Comparison of ENCODE assay signal across 13 cellular contexts in genomic region chr12:50979369-50980052, GRCh38. TPM values are rescaled to one million over a fixed set of nuclear protein-coding genes. Genes with fewer than 3 reads are reported as not detected.
DNase-seq lines count a peak whose midpoint lies in the region; ATAC-seq, FAIRE-seq and TF ChIP-seq lines count a peak whose summit lies in the region.
"Had no signal": no experiment of that assay in that cellular context is flagged by ENCODE, and none has a peak within 500 bp of the region (broad histone marks: within the 10 kb centered on the region; RNA-seq: fewer than 3 reads in every experiment).

No MANE protein-coding gene starts in this region.

- in situ Hi-C loops in K562 (cut with MboI) = no loop called here

- H3K79me2 ChIP-seq in K562 (ENCODE audit: control insufficient read depth, insufficient read depth, low read length) = no peaks in the 10 kb centered on the region

- H3K36me3 Mint-ChIP-seq in CD4-positive, alpha-beta memory T cell = peaks cover 28 to 43% of the 10 kb centered on the region in 2 donors

- FAIRE-seq in K562 (lab: Jason Lieb, UNC) = no peak

- TF ChIP-seq EP300 in K562 (IDR thresholded peaks at IDR 0.05; ENCODE audit: low read length) = no peak

- H3K4me1 ChIP-seq in CD4-positive, alpha-beta memory T cell (ENCODE audit: insufficient read depth, low read length) = peaks cover 5% of the 10 kb centered on the region
- no peaks in the 10 kb centered on the region for H3K4me1 ChIP-seq in K562 (replicated peaks in 1 of 2; ENCODE audit: control insufficient read depth in 2 of 2, insufficient read depth in 2 of 2, low read length in 2 of 2)

- 60% methylated on average over 6 of the region's 6 CpGs for WGBS in K562 (ENCODE audit: insufficient coverage, low coverage, missing lambda C conversion rate)

- TF ChIP-seq POLR2A in K562 (conservative IDR thresholded peaks at IDR 0.05) = no peak

- peaks cover 4 to 11% (median 6%) of the 10 kb centered on the region in 4 donors for H3K4me1 Mint-ChIP-seq in CD4-positive, alpha-beta memory T cell
- H3K4me1 Mint-ChIP-seq: naive B cell had no signal

- TF ChIP-seq CTCF in K562 (IDR thresholded peaks at IDR 0.05 in 2 of 3, conservative IDR thresholded peaks at IDR 0.05 in 1 of 3; ENCODE audit: insufficient read depth in 2 of 3, low read depth in 1 of 3, low read length in 3 of 3) = no peak

- no peaks in the 10 kb centered on the region for H4K20me1 ChIP-seq in K562 (replicated peaks; ENCODE audit: control insufficient read depth, insufficient read depth, low read length)

- CTCF ChIA-PET in CD4-positive, alpha-beta memory T cell (lab: Charles Lee; ENCODE audit: partially characterized antibody) = no interaction called here
- CTCF ChIA-PET in K562 (lab: Yijun Ruan, JAX; ENCODE audit: low intra/inter-chr PET ratio) = no interaction called here

- POLR2A ChIA-PET in CD4-positive, alpha-beta memory T cell (lab: Charles Lee; ENCODE audit: partially characterized antibody) = no interaction called here
- POLR2A ChIA-PET in K562 (lab: Yijun Ruan, JAX) = interaction anchor here (0.6 kb wide), 1 partner anchor 217 kb away, joined by 3 read pairs; no protein-coding TSS in a partner anchor

- no peaks in the 10 kb centered on the region for H3K9me1 ChIP-seq in K562 (ENCODE audit: control insufficient read depth, insufficient read depth, low read length)

- H3K9ac ChIP-seq in K562 (ENCODE audit: insufficient read depth in 1 of 2, low read depth in 2 of 2, low read length in 2 of 2) = no peak overlapping the region

- H2AFZ ChIP-seq in K562 (ENCODE audit: low read depth, low read length) = no peak overlapping the region

- no peak overlapping the region for H3K4me2 ChIP-seq in K562 (ENCODE audit: insufficient read depth, low read length)

- peak in 1 of 5 donors; percentile 6 for DNase-seq in CD4-positive, alpha-beta memory T cell
- no peak for DNase-seq in K562 (ENCODE audit: extremely low read depth in 1 of 4, low spot score in 3 of 4)
- DNase-seq in NCI-H187 treated with DMSO at 0.1 percent for 48 hours (lab: John Stamatoyannopoulos, UW) = no peak
- no peak for DNase-seq in NCI-H1694 (lab: John Stamatoyannopoulos, UW)
- no peak for DNase-seq in DMS 273 (lab: John Stamatoyannopoulos, UW; ENCODE audit: unreplicated experiment)
- no peak for DNase-seq in SIG-M5 treated with dmso at 0.1 percent for 504 hours (lab: John Stamatoyannopoulos, UW; ENCODE audit: unreplicated experiment)
- DNase-seq: naive B cell, NCI-H524 treated with DMSO at 0.1 percent for 48 hours, testis had no signal

- H3K36me3 ChIP-seq in CD4-positive, alpha-beta memory T cell (ENCODE audit: insufficient read depth, low read length) = no peaks in the 10 kb centered on the region
- H3K36me3 ChIP-seq in K562 (ENCODE audit: control insufficient read depth, insufficient read depth, low read length) = 0 out of 3 replicates have a peak, but pooled peaks cover 3% of the 10 kb centered on the region

- no peaks in the 10 kb centered on the region for H3K9me3 Mint-ChIP-seq in CD4-positive, alpha-beta memory T cell
- H3K9me3 Mint-ChIP-seq: naive B cell had no signal

- H3K27me3 ChIP-seq in CD4-positive, alpha-beta memory T cell (ENCODE audit: insufficient read depth, low read length) = no peaks in the 10 kb centered on the region
- no peaks in the 10 kb centered on the region for H3K27me3 ChIP-seq in K562 (ENCODE audit: control insufficient read depth in 2 of 2, insufficient read depth in 2 of 2, low read length in 2 of 2)
- H3K27me3 ChIP-seq: ascending aorta, testis had no signal

- intact Hi-C loops in CD4-positive, alpha-beta memory T cell (cut with micrococcal nuclease) = no loop called here
- intact Hi-C loops in K562 (cut with micrococcal nuclease) = no loop called here

- H3K4me3 Mint-ChIP-seq in CD4-positive, alpha-beta memory T cell = peak overlapping the region in 1 of 8 donors; percentile 21
- H3K4me3 Mint-ChIP-seq: naive B cell had no signal

- H3K9me3 ChIP-seq in CD4-positive, alpha-beta memory T cell (ENCODE audit: control insufficient read depth in 1 of 2, low read length in 2 of 2) = no peaks in the 10 kb centered on the region
- H3K9me3 ChIP-seq in K562 (replicated peaks; ENCODE audit: control insufficient read depth, insufficient read depth, low read depth, low read length) = no peaks in the 10 kb centered on the region
- H3K9me3 ChIP-seq: ascending aorta, testis had no signal

- no peak for TF ChIP-seq RAD21 in K562 (CRISPR knock-in tag; conservative IDR thresholded peaks at IDR 0.05 in 1 of 2, IDR thresholded peaks at IDR 0.05 in 1 of 2)

- H3K4me3 ChIP-seq in CD4-positive, alpha-beta memory T cell (ENCODE audit: low read length in 2 of 2) = no peak overlapping the region
- no peak overlapping the region for H3K4me3 ChIP-seq in K562
- H3K4me3 ChIP-seq: ascending aorta, testis had no signal

- ATAC-seq in GM19035 (IDR thresholded peaks at IDR 0.05; ENCODE audit: unreplicated experiment) (peak; percentile 73), HG03378 (IDR thresholded peaks at IDR 0.05; ENCODE audit: unreplicated experiment) (peak; percentile 60), K562 (no peak)

- no peaks in the 10 kb centered on the region for H3K27me3 Mint-ChIP-seq in CD4-positive, alpha-beta memory T cell
- H3K27me3 Mint-ChIP-seq: naive B cell had no signal

- peak overlapping the region in 5 of 7 donors; percentile 10 to 89 (median 79) for H3K27ac Mint-ChIP-seq in CD4-positive, alpha-beta memory T cell

- no peak overlapping the region for H3K27ac ChIP-seq in CD4-positive, alpha-beta memory T cell (ENCODE audit: low read depth, low read length)
- no peak overlapping the region for H3K27ac ChIP-seq in K562 (ENCODE audit: extremely low read depth, low read depth, low read length)
- H3K27ac ChIP-seq: ascending aorta, testis had no signal

- BruUV-seq in K562 (replicated peaks; lab: Mats Ljungman, UMichigan) = no TSS peak

TF ChIP-seq in K562, 482 proteins besides CTCF, POLR2A, EP300 and RAD21 (continues in another document):
- no peak for TF ChIP-seq ZNF121 (CRISPR knock-in tag; conservative IDR thresholded peaks at IDR 0.05)
- no peak for TF ChIP-seq NR2C1 (IDR thresholded peaks at IDR 0.05)
- no peak for TF ChIP-seq NR2C1 (tag; IDR thresholded peaks at IDR 0.05)
- TF ChIP-seq C11orf30 (IDR thresholded peaks at IDR 0.05; ENCODE audit: low read depth) = peak; percentile 92

RNA-seq across cellular contexts. Expression of gene HIGD1C, which starts 27.2 kb away (rescaled TPM):
- not detected for total RNA-seq in CD4-positive, alpha-beta memory T cell
- polyA plus RNA-seq in CD4-positive, alpha-beta memory T cell = not detected
- total RNA-seq in K562 (2011; cell fraction: chromatin; rRNA removed; ENCODE audit: low replicate concordance) = not detected in 2 replicates
- total RNA-seq in K562 (2011; cell fraction: nucleolus; rRNA removed) = not detected in 2 replicates
- not detected in 2 replicates for total RNA-seq in K562 (2011; cell fraction: nucleoplasm; rRNA removed)
- total RNA-seq in K562 (2014; rRNA removed) (not detected in 2 replicates), K562 (2014; rRNA removed; fragmentation: Illumina TruSeq; extraction: Trizol) (not detected in 2 replicates), K562 (2015; rRNA removed; fragmentation: Illumina TruSeq; extraction: Trizol) (not detected in 2 replicates), K562 (2021) (not detected in 2 replicates)
- polyA plus RNA-seq in K562 (2011; rRNA removed) (not detected in 2 replicates), K562 (2014; fragmentation: Illumina TruSeq; extraction: Trizol) (not detected in 2 replicates), K562 (2014; fragmentation: Nextera tagmentation; extraction: Ambion mirVana) (not detected), K562 (2014; rRNA removed) (not detected in 2 replicates)
- polyA plus RNA-seq in K562 (2011; cell fraction: cytosol; rRNA removed) = not detected in 2 replicates
- polyA plus RNA-seq in K562 (2011; cell fraction: nucleus; rRNA removed) = not detected in 2 replicates
- polyA plus RNA-seq in K562 (2012) = not detected in 2 replicates
- polyA minus RNA-seq in K562 (2011; rRNA and poly(A)+ RNA removed) = not detected in 2 replicates
- not detected in 2 replicates for polyA minus RNA-seq in K562 (2011; cell fraction: cytosol; rRNA and poly(A)+ RNA removed)
- polyA minus RNA-seq in K562 (2011; cell fraction: nucleus; rRNA and poly(A)+ RNA removed) = not detected in 2 replicates
- total RNA-seq: ascending aorta, epithelial cell of proximal tubule, testis had no signal

RNA-seq across cellular contexts. Expression of gene SLC11A2, which starts 46.7 kb away (rescaled TPM):
- total RNA-seq in CD4-positive, alpha-beta memory T cell = 10 to 100 TPM; 55.1 to 62.7 TPM
- polyA plus RNA-seq in CD4-positive, alpha-beta memory T cell = 10 to 100 TPM in 1 of 2 donors, 1 to 10 TPM in 1; 7.4 to 18.9 TPM
- 262 and 366 TPM in 2 replicates for total RNA-seq in K562 (2011; cell fraction: chromatin; rRNA removed; ENCODE audit: low replicate concordance)
- 161 and 181 TPM in 2 replicates for total RNA-seq in K562 (2011; cell fraction: nucleolus; rRNA removed)
- 245 and 254 TPM in 2 replicates for total RNA-seq in K562 (2011; cell fraction: nucleoplasm; rRNA removed)
- 26.1 and 29.7 TPM in 2 replicates for total RNA-seq in K562 (2014; rRNA removed)
- total RNA-seq in K562 (2014; rRNA removed; fragmentation: Illumina TruSeq; extraction: Trizol) = 37.8 and 39.3 TPM in 2 replicates
- total RNA-seq in K562 (2015; rRNA removed; fragmentation: Illumina TruSeq; extraction: Trizol) = 30.3 and 32.9 TPM in 2 replicates
- total RNA-seq in K562 (2021) = 36.8 and 38.8 TPM in 2 replicates
- 54.0 and 65.8 TPM in 2 replicates for polyA plus RNA-seq in K562 (2011; rRNA removed)
- 26.5 and 64.3 TPM in 2 replicates for polyA plus RNA-seq in K562 (2011; cell fraction: cytosol; rRNA removed)
- polyA plus RNA-seq in K562 (2011; cell fraction: nucleus; rRNA removed) = 109 and 145 TPM in 2 replicates
- 32.5 and 33.3 TPM in 2 replicates for polyA plus RNA-seq in K562 (2012)
- polyA plus RNA-seq in K562 (2014; fragmentation: Illumina TruSeq; extraction: Trizol) = 30.1 and 36.3 TPM in 2 replicates
- 10 to 100 TPM; 21.1 to 27.6 TPM for polyA plus RNA-seq in K562 (2014; fragmentation: Nextera tagmentation; extraction: Ambion mirVana)
- polyA plus RNA-seq in K562 (2014; rRNA removed) = 31.7 and 39.3 TPM in 2 replicates
- polyA minus RNA-seq in K562 (2011; rRNA and poly(A)+ RNA removed) = 85.9 and 89.7 TPM in 2 replicates
- 20.3 and 25.1 TPM in 2 replicates for polyA minus RNA-seq in K562 (2011; cell fraction: cytosol; rRNA and poly(A)+ RNA removed)
- 52.8 and 79.3 TPM in 2 replicates for polyA minus RNA-seq in K562 (2011; cell fraction: nucleus; rRNA and poly(A)+ RNA removed)
